In the genomic region with DNA sequence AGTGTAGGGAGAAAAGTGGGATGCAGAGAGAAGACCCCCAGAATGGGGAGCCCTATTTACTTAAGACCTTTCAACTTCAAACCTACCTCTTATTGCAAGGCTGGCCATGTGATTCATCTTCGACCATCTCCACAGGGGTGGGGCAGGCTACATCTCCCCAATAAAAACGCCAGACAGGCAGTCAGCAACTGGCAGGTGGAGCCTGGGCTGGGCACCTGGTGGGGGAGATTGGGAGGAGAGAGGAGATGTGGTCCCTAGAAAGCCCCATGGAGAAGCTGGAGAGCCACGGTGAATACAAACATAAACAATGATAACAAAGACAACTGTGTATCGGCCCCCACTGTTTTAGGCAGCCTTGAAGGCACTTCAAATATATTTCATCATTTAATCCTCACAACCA, we compare ENCODE assay signal across 20 cellular contexts.
DNase-seq lines count a peak whose midpoint lies in the region; ATAC-seq lines count a peak whose summit lies in the region.
"Had no signal": no experiment of that assay in that cellular context is flagged by ENCODE, and none has a peak within 500 bp of the region (broad histone marks: within the 10 kb centered on the region; RNA-seq: fewer than 3 reads in every experiment).

No MANE protein-coding gene starts in this region.

- DNase-seq in NCI-H510A treated with DMSO at 0.1 percent for 48 hours (lab: John Stamatoyannopoulos, UW) (peak; percentile 89), NCI-H510A (lab: John Stamatoyannopoulos, UW) (no peak), COLO668 (lab: John Stamatoyannopoulos, UW; ENCODE audit: unreplicated experiment) (peak; percentile 12), DMS153 (lab: John Stamatoyannopoulos, UW) (peak; percentile 25), NCI-H345 (lab: John Stamatoyannopoulos, UW) (peak; percentile 86)
- DNase-seq: ACHN; BE2C; C1 segment of cervical spinal cord; Caco-2; CD4-positive, CD25-positive, alpha-beta regulatory T cell; CD8-positive, alpha-beta memory T cell; DMS79 treated with DMSO at 0.1 percent for 48 hours; GF-D8; GOT3; H7; HFFc6 had no signal

- no peak for ATAC-seq in HG03039 (IDR thresholded peaks at IDR 0.05; ENCODE audit: unreplicated experiment)
- ATAC-seq in GM19455 (IDR thresholded peaks at IDR 0.05; ENCODE audit: unreplicated experiment): no peak
- no peak for ATAC-seq in HG03439 (IDR thresholded peaks at IDR 0.05; ENCODE audit: unreplicated experiment)
- ATAC-seq: HCT116 had no signal
